In genomic region chr15:67149068-67149841, GRCh38 we compare ENCODE assay signal across 9 cellular contexts.
DNase-seq lines count a peak whose midpoint lies in the region; ATAC-seq and TF ChIP-seq lines count a peak whose summit lies in the region.
"Had no signal": no experiment of that assay in that cellular context is flagged by ENCODE, and none has a peak within 500 bp of the region (broad histone marks: within the 10 kb centered on the region; RNA-seq: fewer than 3 reads in every experiment).

No MANE protein-coding gene starts in this region.

- peaks cover 24% of the 10 kb centered on the region for H3F3A ChIP-seq in GM23338 (replicated peaks; ENCODE audit: low read depth)

- intact Hi-C loops in sigmoid colon (cut with DNase I) = loop anchor here (5.0 kb wide), 2 partner anchors 42 to 82 kb away; partner anchors contain the start of gene SMAD3

- WGBS in gastroesophageal sphincter (ENCODE audit: low coverage in 1 of 2), 2 donors = 80 to 82% methylated on average over 1 to 3 of the region's 6 CpGs
- WGBS in sigmoid colon, 2 donors = 88 to 92% methylated on average over 6 of the region's 6 CpGs

- peak; percentile 49 for DNase-seq in GM23338 (ENCODE audit: low spot score)
- DNase-seq in SK-MEL-5 (ENCODE audit: low read depth, low spot score) = peak; percentile 87
- peak; percentile 64 for DNase-seq in sigmoid colon
- DNase-seq in activated T-cell treated with anti-CD3 and anti-CD28 coated beads, Interleukin-2, amount 50 U/mL, for 4 hours = no peak
- no peak for DNase-seq in NCI-H446 treated with DMSO at 0.1 percent for 48 hours (lab: John Stamatoyannopoulos, UW)
- no peak for DNase-seq in epidermal melanocyte (ENCODE audit: insufficient read length, low spot score)
- DNase-seq: NCI-H2171 had no signal

- H2AFZ ChIP-seq in GM23338 = no peak overlapping the region

- H3K9me3 ChIP-seq in gastroesophageal sphincter (no peaks in the 10 kb centered on the region), sigmoid colon (no peaks in the 10 kb centered on the region)

- H3K4me2 ChIP-seq in GM23338 = peak overlapping the region; percentile 61

- H3K27me3 ChIP-seq in GM23338 (ENCODE audit: insufficient read depth) (0 out of 2 replicates have a peak, but pooled peaks cover 4% of the 10 kb centered on the region), gastroesophageal sphincter (no peaks in the 10 kb centered on the region), sigmoid colon (no peaks in the 10 kb centered on the region)

- TF ChIP-seq POLR2A in gastroesophageal sphincter (IDR thresholded peaks at IDR 0.05) (no peak), sigmoid colon (IDR thresholded peaks at IDR 0.05) (no peak)

- H3K79me2 ChIP-seq in GM23338 (replicated peaks; ENCODE audit: insufficient read depth) = 0 out of 2 replicates have a peak, but pooled peaks cover 13% of the 10 kb centered on the region

- no peaks in the 10 kb centered on the region for H3K9me3 Mint-ChIP-seq in GM23338
- no peaks in the 10 kb centered on the region for H3K9me3 Mint-ChIP-seq in activated T-cell treated with anti-CD3 and anti-CD28 coated beads, Interleukin-2, amount 50 U/mL, for 4 hours

- TF ChIP-seq EP300 in gastroesophageal sphincter (IDR thresholded peaks at IDR 0.05) = no peak
- no peak for TF ChIP-seq EP300 in sigmoid colon (IDR thresholded peaks at IDR 0.05)

- H4K20me1 ChIP-seq in GM23338 (replicated peaks; ENCODE audit: insufficient read depth) = no peaks in the 10 kb centered on the region

- peak overlapping the region; percentile 7; the same call in 1 of the 2 replicates for H3K4me3 ChIP-seq in GM23338
- H3K4me3 ChIP-seq in gastroesophageal sphincter = no peak overlapping the region
- no peak overlapping the region for H3K4me3 ChIP-seq in sigmoid colon

- H3K4me1 ChIP-seq in GM23338 (ENCODE audit: insufficient read depth) (peaks cover 80% of the 10 kb centered on the region), gastroesophageal sphincter (peaks cover 9 to 68% (median 63%) of the 10 kb centered on the region in 3 donors), sigmoid colon (peaks cover 0 to 64% (median 58%) of the 10 kb centered on the region in 4 donors)

- TF ChIP-seq CTCF in GM23338 (conservative IDR thresholded peaks at IDR 0.05; ENCODE audit: low read depth in 2 of 2) (no peak), gastroesophageal sphincter (IDR thresholded peaks at IDR 0.05) (no peak), sigmoid colon (IDR thresholded peaks at IDR 0.05) (no peak)

- H3K36me3 ChIP-seq in GM23338 (ENCODE audit: insufficient read depth) (no peaks in the 10 kb centered on the region), gastroesophageal sphincter (no peaks in the 10 kb centered on the region), sigmoid colon (no peaks in the 10 kb centered on the region)

- H3K27ac Mint-ChIP-seq in GM23338 = no peak overlapping the region

- no peak overlapping the region; the same call in 2 of the 3 replicates for H3K4me3 Mint-ChIP-seq in GM23338
- H3K4me3 Mint-ChIP-seq in activated T-cell treated with anti-CD3 and anti-CD28 coated beads, Interleukin-2, amount 50 U/mL, for 4 hours = no peak overlapping the region

- peak; percentile 17 for ATAC-seq in GM23338
- ATAC-seq in gastroesophageal sphincter = no peak
- no peak for ATAC-seq in GM18520 (IDR thresholded peaks at IDR 0.05; ENCODE audit: unreplicated experiment)
- ATAC-seq in activated T-cell treated with anti-CD3 and anti-CD28 coated beads, Interleukin-2, amount 50 U/mL, for 4 hours = no peak

- in situ Hi-C loops in SK-MEL-5 (cut with HindIII; ENCODE audit: low pct_unique_long_range_greater_than_20kb, low sequenced_read_pairs) = no loop called here

- H3K27me3 Mint-ChIP-seq in GM23338 (ENCODE audit: insufficient read depth, low read depth, poor library complexity) = peaks cover 13% of the 10 kb centered on the region
- no peaks in the 10 kb centered on the region for H3K27me3 Mint-ChIP-seq in activated T-cell treated with anti-CD3 and anti-CD28 coated beads, Interleukin-2, amount 50 U/mL, for 4 hours (ENCODE audit: low read depth)

- peak overlapping the region; percentile 85; the same call in 1 of the 2 replicates for H3K27ac ChIP-seq in GM23338 (ENCODE audit: low read depth)
- H3K27ac ChIP-seq in gastroesophageal sphincter = peak overlapping the region in 3 of 4 donors; percentile 62 to 86 (median 69)
- H3K27ac ChIP-seq in sigmoid colon = peak overlapping the region in 3 of 4 donors; percentile 81 to 90 (median 86)

- H3K4me1 Mint-ChIP-seq in GM23338 = peaks cover 81% of the 10 kb centered on the region
- peaks cover 81% of the 10 kb centered on the region for H3K4me1 Mint-ChIP-seq in activated T-cell treated with anti-CD3 and anti-CD28 coated beads, Interleukin-2, amount 50 U/mL, for 4 hours (ENCODE audit: low read depth)

- no peaks in the 10 kb centered on the region for H3K9me2 ChIP-seq in GM23338 (ENCODE audit: insufficient read depth)

- no peaks in the 10 kb centered on the region for H3K36me3 Mint-ChIP-seq in GM23338 (ENCODE audit: low read depth)
- peaks cover 1% of the 10 kb centered on the region for H3K36me3 Mint-ChIP-seq in activated T-cell treated with anti-CD3 and anti-CD28 coated beads, Interleukin-2, amount 50 U/mL, for 4 hours (ENCODE audit: insufficient read depth)

TF ChIP-seq in GM23338, 12 proteins besides CTCF, POLR2A, EP300 and RAD21:
- no peak for TF ChIP-seq JUNB (IDR thresholded peaks at IDR 0.05; ENCODE audit: unreplicated experiment)
- peak; percentile 51; the same call in 1 of the 2 replicates for TF ChIP-seq NANOG (IDR thresholded peaks at IDR 0.05; ENCODE audit: borderline replicate concordance)
- no peak for TF ChIP-seq ZNF114 (CRISPR knock-in tag; IDR thresholded peaks at IDR 0.05)

Comparison
In these comparisons a context has a peak if more than half of its experiments do, and no peak if none do; other contexts are left out.
1. DNase-seq: peak in GM23338 (single experiment), SK-MEL-5 (single experiment) and sigmoid colon (single experiment); none in activated T-cell treated with anti-CD3 and anti-CD28 coated beads, Interleukin-2, amount 50 U/mL, for 4 hours (single experiment), NCI-H446 treated with DMSO at 0.1 percent for 48 hours (single experiment) and epidermal melanocyte (single experiment).
2. Peak in every context shown above with its lines, with median percentiles within 50 percentile points of each other: H3K27ac ChIP-seq.